ENCODE assay signal across 9 cellular contexts in genomic region chr12:40152783-40153383, GRCh38. TPM values are rescaled to one million over a fixed set of nuclear protein-coding genes. Genes with fewer than 3 reads are reported as not detected.
DNase-seq lines count a peak whose midpoint lies in the region; ATAC-seq and TF ChIP-seq lines count a peak whose summit lies in the region.
"Had no signal": no experiment of that assay in that cellular context is flagged by ENCODE, and none has a peak within 500 bp of the region (broad histone marks: within the 10 kb centered on the region; RNA-seq: fewer than 3 reads in every experiment).

No MANE protein-coding gene starts in this region.

- no peaks in the 10 kb centered on the region for H3K36me3 Mint-ChIP-seq in activated CD8-positive, alpha-beta T cell treated with anti-CD3 and anti-CD28 coated beads for 36 hours (ENCODE audit: low read depth)
- H3K36me3 Mint-ChIP-seq in osteocyte (ENCODE audit: unreplicated experiment), result no peaks in the 10 kb centered on the region

- POLR2A ChIA-PET in activated CD8-positive, alpha-beta T cell treated with anti-CD3 and anti-CD28 coated beads for 36 hours (lab: Charles Lee), result no interaction called here

- peak; percentile 57 for ATAC-seq in GM21576 (IDR thresholded peaks at IDR 0.05; ENCODE audit: unreplicated experiment)
- peak; percentile 39 for ATAC-seq in activated CD8-positive, alpha-beta T cell treated with anti-CD3 and anti-CD28 coated beads for 36 hours
- ATAC-seq in GM21381 (IDR thresholded peaks at IDR 0.05; ENCODE audit: unreplicated experiment), result no peak

- intact Hi-C loops in activated CD8-positive, alpha-beta T cell treated with anti-CD3 and anti-CD28 coated beads for 36 hours (cut with micrococcal nuclease), result loop anchor here (5.0 to 10.0 kb wide), 2 partner anchors 159 to 772 kb away; no protein-coding TSS in a partner anchor

- TF ChIP-seq CTCF in C4-2B (conservative IDR thresholded peaks at IDR 0.05), result peak; percentile 91
- TF ChIP-seq CTCF in activated CD8-positive, alpha-beta T cell treated with anti-CD3 and anti-CD28 coated beads for 36 hours (IDR thresholded peaks at IDR 0.05), result peak; percentile 89
- TF ChIP-seq CTCF in osteocyte (IDR thresholded peaks at IDR 0.05), result peak; percentile 81

- H3K4me3 Mint-ChIP-seq in activated CD8-positive, alpha-beta T cell treated with anti-CD3 and anti-CD28 coated beads for 36 hours, result no peak overlapping the region
- H3K4me3 Mint-ChIP-seq in osteocyte (ENCODE audit: unreplicated experiment), result no peak overlapping the region

- DNase-seq in NCI-H345 treated with DMSO at 0.1 percent for 48 hours (lab: John Stamatoyannopoulos, UW; ENCODE audit: unreplicated experiment) (peak; percentile 28), fibroblast of the conjunctiva (ENCODE audit: low read depth) (peak; percentile 22), osteocyte (ENCODE audit: extremely low spot score, unreplicated experiment) (no peak), GM19240 (ENCODE audit: insufficient read length, low spot score) (no peak)
- peak; percentile 74 for DNase-seq in activated CD8-positive, alpha-beta T cell treated with anti-CD3 and anti-CD28 coated beads for 36 hours

- no peak overlapping the region for H3K27ac Mint-ChIP-seq in activated CD8-positive, alpha-beta T cell treated with anti-CD3 and anti-CD28 coated beads for 36 hours
- H3K27ac Mint-ChIP-seq in osteocyte (ENCODE audit: unreplicated experiment), result no peak overlapping the region

- no peaks in the 10 kb centered on the region for H3K9me3 Mint-ChIP-seq in activated CD8-positive, alpha-beta T cell treated with anti-CD3 and anti-CD28 coated beads for 36 hours
- H3K9me3 Mint-ChIP-seq in osteocyte (ENCODE audit: unreplicated experiment), result no peaks in the 10 kb centered on the region

- H3K4me1 Mint-ChIP-seq in activated CD8-positive, alpha-beta T cell treated with anti-CD3 and anti-CD28 coated beads for 36 hours (ENCODE audit: low read depth), result no peaks in the 10 kb centered on the region
- no peaks in the 10 kb centered on the region for H3K4me1 Mint-ChIP-seq in osteocyte (ENCODE audit: unreplicated experiment)

- CTCF ChIA-PET in activated CD8-positive, alpha-beta T cell treated with anti-CD3 and anti-CD28 coated beads for 36 hours (lab: Charles Lee), result interaction anchor here (0.7 to 1.8 kb wide), 7 partner anchors 10 to 161 kb away, joined by 3 to 6 read pairs (median 4); no protein-coding TSS in a partner anchor

- H3K27ac ChIP-seq in C4-2B, result no peak overlapping the region
- H3K27ac ChIP-seq: skin epidermis had no signal

- H3K27me3 Mint-ChIP-seq in activated CD8-positive, alpha-beta T cell treated with anti-CD3 and anti-CD28 coated beads for 36 hours, result peaks cover 8% of the 10 kb centered on the region
- H3K27me3 Mint-ChIP-seq in osteocyte (ENCODE audit: unreplicated experiment), result peaks cover 13% of the 10 kb centered on the region

RNA-seq across cellular contexts. Expression of gene SLC2A13, which starts 47.0 kb away (rescaled TPM):
- 1 to 10 TPM; 9.0 to 9.3 TPM for total RNA-seq in activated CD8-positive, alpha-beta T cell treated with anti-CD3 and anti-CD28 coated beads for 36 hours
- 6.9 and 7.1 TPM in 2 replicates for total RNA-seq in osteocyte

Comparison
In these comparisons a context has a peak if more than half of its experiments do, and no peak if none do; other contexts are left out.
1. DNase-seq: peak in NCI-H345 treated with DMSO at 0.1 percent for 48 hours (single experiment), activated CD8-positive, alpha-beta T cell treated with anti-CD3 and anti-CD28 coated beads for 36 hours (single experiment) and fibroblast of the conjunctiva (single experiment); none in osteocyte (single experiment) and GM19240 (single experiment).
2. Peak in every context shown above with its lines, with median percentiles within 50 percentile points of each other: CTCF ChIP-seq.